ENCODE assay signal across 8 cellular contexts in the genomic region with DNA sequence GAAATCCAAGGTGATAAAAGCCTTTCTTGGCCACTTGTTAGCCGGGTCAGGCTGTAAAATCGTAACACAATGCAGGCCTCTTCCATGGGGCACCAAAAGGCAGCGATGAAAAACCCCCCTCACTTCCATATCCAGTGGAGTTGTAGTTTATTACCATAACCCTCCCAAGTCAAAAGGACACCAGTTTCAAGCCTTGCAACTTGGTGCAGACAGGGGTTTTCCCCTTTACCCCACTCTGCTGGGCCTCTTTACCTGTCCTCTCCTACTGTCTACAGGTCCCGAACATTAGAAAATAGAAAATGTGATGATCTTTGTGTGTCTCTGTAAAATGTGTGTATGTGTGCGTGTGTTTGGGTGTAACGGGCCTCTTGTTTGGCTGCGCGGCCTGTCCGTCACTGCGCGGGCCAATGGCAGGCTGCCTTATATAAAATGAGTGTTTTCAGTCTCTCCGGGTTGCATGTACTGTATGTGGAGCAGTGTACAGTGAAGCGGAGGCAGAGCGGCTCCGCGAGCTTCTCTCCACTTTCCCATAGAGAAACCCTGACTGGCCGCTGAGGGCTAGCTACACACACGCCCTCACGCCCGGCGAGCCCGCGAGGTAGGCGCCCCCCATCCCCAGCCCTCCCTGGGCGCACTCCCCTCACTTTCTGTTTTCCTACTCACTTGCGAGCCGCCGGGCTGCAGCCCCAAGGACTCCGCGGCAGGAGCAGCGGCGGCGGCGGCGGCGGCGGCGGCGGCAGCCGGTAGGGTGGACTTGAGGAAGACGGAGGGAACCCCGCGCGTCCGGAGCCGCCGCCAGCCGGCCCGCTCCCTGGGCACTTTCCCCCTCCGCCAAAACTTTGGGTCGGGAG. TPM values are rescaled to one million over a fixed set of nuclear protein-coding genes. Genes with fewer than 3 reads are reported as not detected.
DNase-seq lines count a peak whose midpoint lies in the region; ATAC-seq and TF ChIP-seq lines count a peak whose summit lies in the region.

A gene (plus strand): TSS at position 453 of the 851 bp plus-strand sequence. CDS start 187,499 bp downstream, outside the sequence.

- peaks cover 11 to 14% of the 10 kb centered on the region in 2 donors for H3K36me3 Mint-ChIP-seq in activated T-cell treated with anti-CD3 and anti-CD28 coated beads, Interleukin-2, amount 50 U/mL, for 72 hours (ENCODE audit: insufficient read depth in 2 of 2)

- H3K36me3 ChIP-seq in GM23248 (ENCODE audit: low read depth) (no peaks in the 10 kb centered on the region), Karpas-422 (ENCODE audit: insufficient read depth, low read length) (peaks cover 10% of the 10 kb centered on the region; the same call in 1 of the 2 replicates), esophagus muscularis mucosa (no peaks in the 10 kb centered on the region), muscle layer of duodenum (ENCODE audit: control insufficient read depth in 1 of 2, insufficient read depth in 2 of 2, low read length in 2 of 2) (no peaks in the 10 kb centered on the region)

- DNase-seq in DMS79 treated with DMSO at 0.1 percent for 48 hours (lab: John Stamatoyannopoulos, UW) (peak; percentile 95), GM23248 (peak; percentile 93), Karpas-422 (peak; percentile 97), RKO (ENCODE audit: low spot score) (peak; percentile 94), esophagus muscularis mucosa (ENCODE audit: extremely low spot score) (peak; percentile 99)
- DNase-seq in activated T-cell treated with anti-CD3 and anti-CD28 coated beads, Interleukin-2, amount 50 U/mL, for 72 hours: peak; percentile 88 to 93
- peak; percentile 80 for DNase-seq in stimulated activated CD8-positive, alpha-beta memory T cell treated with anti-CD3 and anti-CD28 coated beads, Interleukin-7, amount 100 ng/mL, for 24 hours (ENCODE audit: low read depth)

- in situ Hi-C loops in GM23248 (cut with MboI): no loop called here

- H4K20me1 ChIP-seq in GM23248 (ENCODE audit: insufficient read depth): no peaks in the 10 kb centered on the region
- H4K20me1 ChIP-seq in Karpas-422 (ENCODE audit: insufficient read depth, low read depth, low read length): no peaks in the 10 kb centered on the region

- intact Hi-C loops in esophagus muscularis mucosa (cut with DNase I): loop anchor here (2.0 to 10.0 kb wide), 4 partner anchors 92 to 280 kb away; no protein-coding TSS in a partner anchor

- peak within 1 kb of the TSS; percentile 95 to 99 for H3K4me3 Mint-ChIP-seq in activated T-cell treated with anti-CD3 and anti-CD28 coated beads, Interleukin-2, amount 50 U/mL, for 72 hours

- H3K9me3 ChIP-seq in GM23248 (ENCODE audit: low read depth) (no peaks in the 10 kb centered on the region), Karpas-422 (ENCODE audit: low read length) (no peaks in the 10 kb centered on the region), esophagus muscularis mucosa (no peaks in the 10 kb centered on the region), muscle layer of duodenum (ENCODE audit: control insufficient read depth in 1 of 2, low read length in 2 of 2) (no peaks in the 10 kb centered on the region)

- peak; percentile 94 for ATAC-seq in activated T-cell treated with anti-CD3 and anti-CD28 coated beads, Interleukin-2, amount 50 U/mL, for 72 hours (replicated peaks in 1 of 2)

- peaks cover 24% of the 10 kb centered on the region for H3K79me2 ChIP-seq in GM23248 (ENCODE audit: insufficient read depth)
- H3K79me2 ChIP-seq in Karpas-422 (ENCODE audit: low read length): peaks cover 53% of the 10 kb centered on the region

- no peaks in the 10 kb centered on the region for H3K9me2 ChIP-seq in GM23248 (ENCODE audit: insufficient read depth)
- H3K9me2 ChIP-seq in Karpas-422 (replicated peaks; ENCODE audit: insufficient read depth, low read length): no peaks in the 10 kb centered on the region

- TF ChIP-seq EP300 in esophagus muscularis mucosa (IDR thresholded peaks at IDR 0.05): no peak

- H3K27ac ChIP-seq in GM23248 (peak within 1 kb of the TSS; percentile 70), Karpas-422 (ENCODE audit: low read length) (peak within 1 kb of the TSS; percentile 88), esophagus muscularis mucosa (replicated peaks in 1 of 4) (peak within 1 kb of the TSS; percentile 90 to 97 (median 94)), muscle layer of duodenum (ENCODE audit: low read length) (peak within 1 kb of the TSS; percentile 94)

- peak within 1 kb of the TSS; percentile 98 for H3K4me3 ChIP-seq in GM23248
- H3K4me3 ChIP-seq in Karpas-422 (ENCODE audit: low read length): peak within 1 kb of the TSS; percentile 95
- H3K4me3 ChIP-seq in esophagus muscularis mucosa: peak within 1 kb of the TSS; percentile 76 to 95 (median 86)
- peak within 1 kb of the TSS; percentile 91 to 96 for H3K4me3 ChIP-seq in muscle layer of duodenum (ENCODE audit: low read depth in 1 of 2, low read length in 2 of 2)

- peak within 1 kb of the TSS; percentile 81 for H3K9ac ChIP-seq in GM23248
- peak within 1 kb of the TSS; percentile 91 for H3K9ac ChIP-seq in Karpas-422 (ENCODE audit: low read length)

- no peaks in the 10 kb centered on the region for H3K9me3 Mint-ChIP-seq in activated T-cell treated with anti-CD3 and anti-CD28 coated beads, Interleukin-2, amount 50 U/mL, for 72 hours

- H3K4me1 Mint-ChIP-seq in activated T-cell treated with anti-CD3 and anti-CD28 coated beads, Interleukin-2, amount 50 U/mL, for 72 hours (ENCODE audit: low read depth): peaks cover 25% of the 10 kb centered on the region

- WGBS in GM23248 (ENCODE audit: low coverage in 1 of 2, low lambda C conversion rate in 2 of 2, missing lambda C conversion rate in 2 of 2), 2 experiments: 0 to 1% methylated on average over 49 to 51 of the region's 51 CpGs
- WGBS in esophagus muscularis mucosa: under 1% methylated on average over 23 of the region's 51 CpGs

- H3K27ac Mint-ChIP-seq in activated T-cell treated with anti-CD3 and anti-CD28 coated beads, Interleukin-2, amount 50 U/mL, for 72 hours: peak within 1 kb of the TSS; percentile 99

- peak in 1 of 3 experiments; percentile 14 for TF ChIP-seq CTCF in esophagus muscularis mucosa (IDR thresholded peaks at IDR 0.05)

- H3K4me2 ChIP-seq in GM23248 (ENCODE audit: unreplicated experiment) (peak within 1 kb of the TSS; percentile 86), Karpas-422 (ENCODE audit: low read depth, low read length, poor library complexity, severe bottlenecking) (peak within 1 kb of the TSS; percentile 100)

- H3K27me3 Mint-ChIP-seq in activated T-cell treated with anti-CD3 and anti-CD28 coated beads, Interleukin-2, amount 50 U/mL, for 72 hours (ENCODE audit: low read depth): no peaks in the 10 kb centered on the region

- peak within 1 kb of the TSS; percentile 98 for H2AFZ ChIP-seq in GM23248
- H2AFZ ChIP-seq in Karpas-422 (ENCODE audit: low read length): peak within 1 kb of the TSS; percentile 100

- TF ChIP-seq POLR2A in esophagus muscularis mucosa (IDR thresholded peaks at IDR 0.05; ENCODE audit: low read depth): peak; percentile 51

- H3F3A ChIP-seq in GM23248 (ENCODE audit: insufficient read depth): peaks cover 6% of the 10 kb centered on the region; the same call in 1 of the 2 replicates

- no peaks in the 10 kb centered on the region for H3K27me3 ChIP-seq in GM23248 (replicated peaks; ENCODE audit: insufficient read depth)
- H3K27me3 ChIP-seq in Karpas-422 (ENCODE audit: low read length): no peaks in the 10 kb centered on the region
- no peaks in the 10 kb centered on the region for H3K27me3 ChIP-seq in esophagus muscularis mucosa
- no peaks in the 10 kb centered on the region for H3K27me3 ChIP-seq in muscle layer of duodenum (ENCODE audit: low read depth, low read length)

- H3K4me1 ChIP-seq in GM23248 (ENCODE audit: insufficient read depth) (peaks cover 5% of the 10 kb centered on the region), Karpas-422 (ENCODE audit: low read length) (peaks cover 33% of the 10 kb centered on the region), esophagus muscularis mucosa (peaks cover 9 to 24% (median 20%) of the 10 kb centered on the region in 4 donors), muscle layer of duodenum (ENCODE audit: control insufficient read depth in 1 of 2, insufficient read depth in 2 of 2, low read length in 2 of 2) (peaks cover 10 to 14% of the 10 kb centered on the region in 2 donors)

RNA-seq across cellular contexts. Expression of the gene that starts here (rescaled TPM):
- total RNA-seq in GM23248 (2014; rRNA removed; shearing (Covaris generic)): 48.8 and 52.4 TPM in 2 replicates
- 60.8 and 65.5 TPM in 2 replicates for polyA plus RNA-seq in GM23248 (2016; fragmentation: Nextera tagmentation; extraction: Ambion mirVana)
- 81.8 and 109 TPM in 2 replicates for total RNA-seq in Karpas-422 (2014; rRNA removed; shearing (Covaris generic); ENCODE audit: low replicate concordance)
- 10 to 100 TPM; 65.0 to 65.1 TPM for total RNA-seq in activated T-cell treated with anti-CD3 and anti-CD28 coated beads, Interleukin-2, amount 50 U/mL, for 72 hours
- total RNA-seq in esophagus muscularis mucosa: 10 to 100 TPM; 49.2 to 78.9 (median 77.9) TPM

Comparison
In these comparisons a context has a peak if more than half of its experiments do, and no peak if none do; other contexts are left out.
1. Peak in every context shown above with its lines: DNase-seq, ATAC-seq, H3K4me3 ChIP-seq and H3K27ac ChIP-seq.